Comparison of ENCODE assay signal across 10 cellular contexts in genomic region chr10:88194041-88194887, GRCh38.
DNase-seq lines count a peak whose midpoint lies in the region; ATAC-seq and TF ChIP-seq lines count a peak whose summit lies in the region.
"Had no signal": no experiment of that assay in that cellular context is flagged by ENCODE, and none has a peak within 500 bp of the region (broad histone marks: within the 10 kb centered on the region; RNA-seq: fewer than 3 reads in every experiment).

No MANE protein-coding gene starts in this region.

- intact Hi-C loops in MCF 10A (cut with micrococcal nuclease): no loop called here
- intact Hi-C loops in breast epithelium (cut with DNase I; ENCODE audit: low total_unique reads): no loop called here

- H3K36me3 Mint-ChIP-seq in MCF 10A (ENCODE audit: insufficient read depth, unreplicated experiment): no peaks in the 10 kb centered on the region
- H3K36me3 Mint-ChIP-seq in activated CD8-positive, alpha-beta T cell treated with anti-CD3 and anti-CD28 coated beads, Interleukin-2, amount 10 ng/mL, durations not matched to agents 7 days and 5 days (ENCODE audit: low read depth): no peaks in the 10 kb centered on the region

- no peak overlapping the region for H3K4me3 ChIP-seq in breast epithelium
- H3K4me3 ChIP-seq: SK-N-MC had no signal

- H3K4me1 ChIP-seq in breast epithelium: no peaks in the 10 kb centered on the region

- ATAC-seq in activated CD8-positive, alpha-beta T cell treated with anti-CD3 and anti-CD28 coated beads, Interleukin-2, amount 10 ng/mL, durations not matched to agents 7 days and 5 days: peak; percentile 97
- peak; percentile 85 for ATAC-seq in stimulated activated naive CD8-positive, alpha-beta T cell treated with anti-CD3 and anti-CD28 coated beads, Interleukin-15, Interleukin-2, amounts not matched to agents 100 U/mL and 50 U/mL, for 24 hours
- no peak for ATAC-seq in HG03108 (IDR thresholded peaks at IDR 0.05; ENCODE audit: unreplicated experiment)

- POLR2A ChIA-PET in MCF 10A (lab: Yijun Ruan, JAX): interaction anchor here (0.6 to 1.4 kb wide), 2 partner anchors 14 to 1075 kb away, joined by 3 read pairs; no protein-coding TSS in a partner anchor
- POLR2A ChIA-PET in activated CD8-positive, alpha-beta T cell treated with anti-CD3 and anti-CD28 coated beads, Interleukin-2, amount 10 ng/mL, durations not matched to agents 7 days and 5 days (lab: Charles Lee): no interaction called here

- no peaks in the 10 kb centered on the region for H3K9me3 ChIP-seq in breast epithelium

- TF ChIP-seq POLR2A in breast epithelium (IDR thresholded peaks at IDR 0.05): no peak

- no TSS peak for BruUV-seq in MCF 10A (replicated peaks; lab: Mats Ljungman, UMichigan)

- H3K27me3 ChIP-seq in breast epithelium: no peaks in the 10 kb centered on the region

- DNase-seq in MCF 10A (ENCODE audit: unreplicated experiment) (peak; percentile 10), breast epithelium (ENCODE audit: low spot score in 2 of 2) (no peak), fibroblast of gingiva (ENCODE audit: low read depth) (peak; percentile 39), cerebellum (ENCODE audit: low spot score) (no peak), GF-D8 (lab: John Stamatoyannopoulos, UW) (no peak)
- peak; percentile 75 for DNase-seq in activated CD8-positive, alpha-beta T cell treated with anti-CD3 and anti-CD28 coated beads, Interleukin-2, amount 10 ng/mL, durations not matched to agents 7 days and 5 days
- no peak for DNase-seq in stimulated activated naive CD8-positive, alpha-beta T cell treated with anti-CD3 and anti-CD28 coated beads, Interleukin-15, Interleukin-2, amounts not matched to agents 100 U/mL and 50 U/mL, for 24 hours
- DNase-seq: left cardiac atrium had no signal

- no peak for TF ChIP-seq CTCF in MCF 10A (IDR thresholded peaks at IDR 0.05; ENCODE audit: unreplicated experiment)
- no peak for TF ChIP-seq CTCF in breast epithelium (IDR thresholded peaks at IDR 0.05)

- CTCF ChIA-PET in MCF 10A (lab: Yijun Ruan, JAX): interaction anchor here (0.9 to 1.1 kb wide), 2 partner anchors 10 to 14 kb away, joined by 3 to 4 read pairs; no protein-coding TSS in a partner anchor
- CTCF ChIA-PET in activated CD8-positive, alpha-beta T cell treated with anti-CD3 and anti-CD28 coated beads, Interleukin-2, amount 10 ng/mL, durations not matched to agents 7 days and 5 days (lab: Charles Lee): interaction anchor here (0.8 to 1.2 kb wide), 4 partner anchors 190 to 361 kb away, joined by 3 read pairs; no protein-coding TSS in a partner anchor

- no peaks in the 10 kb centered on the region for H3K27me3 Mint-ChIP-seq in MCF 10A (ENCODE audit: insufficient read depth, unreplicated experiment)
- H3K27me3 Mint-ChIP-seq in activated CD8-positive, alpha-beta T cell treated with anti-CD3 and anti-CD28 coated beads, Interleukin-2, amount 10 ng/mL, durations not matched to agents 7 days and 5 days (ENCODE audit: low read depth): no peaks in the 10 kb centered on the region

- no peak overlapping the region for H3K27ac Mint-ChIP-seq in MCF 10A (ENCODE audit: low read depth, unreplicated experiment)
- peak overlapping the region; percentile 85 for H3K27ac Mint-ChIP-seq in activated CD8-positive, alpha-beta T cell treated with anti-CD3 and anti-CD28 coated beads, Interleukin-2, amount 10 ng/mL, durations not matched to agents 7 days and 5 days

- no peaks in the 10 kb centered on the region for H3K36me3 ChIP-seq in breast epithelium

- no peak overlapping the region for H3K27ac ChIP-seq in breast epithelium
- H3K27ac ChIP-seq: SK-N-MC had no signal

- no peaks in the 10 kb centered on the region for H3K4me1 Mint-ChIP-seq in MCF 10A (ENCODE audit: insufficient read depth, unreplicated experiment)
- H3K4me1 Mint-ChIP-seq in activated CD8-positive, alpha-beta T cell treated with anti-CD3 and anti-CD28 coated beads, Interleukin-2, amount 10 ng/mL, durations not matched to agents 7 days and 5 days (ENCODE audit: low read depth): peaks cover 19% of the 10 kb centered on the region

- H3K4me3 Mint-ChIP-seq in MCF 10A (ENCODE audit: unreplicated experiment): no peak overlapping the region
- H3K4me3 Mint-ChIP-seq in activated CD8-positive, alpha-beta T cell treated with anti-CD3 and anti-CD28 coated beads, Interleukin-2, amount 10 ng/mL, durations not matched to agents 7 days and 5 days: peak overlapping the region; percentile 43

- no peaks in the 10 kb centered on the region for H3K9me3 Mint-ChIP-seq in MCF 10A (ENCODE audit: unreplicated experiment)
- peaks cover 5% of the 10 kb centered on the region for H3K9me3 Mint-ChIP-seq in activated CD8-positive, alpha-beta T cell treated with anti-CD3 and anti-CD28 coated beads, Interleukin-2, amount 10 ng/mL, durations not matched to agents 7 days and 5 days (ENCODE audit: insufficient read depth)

Comparison
In these comparisons a context has a peak if more than half of its experiments do, and no peak if none do; other contexts are left out.
1. DNase-seq: peak in MCF 10A (single experiment), activated CD8-positive, alpha-beta T cell treated with anti-CD3 and anti-CD28 coated beads, Interleukin-2, amount 10 ng/mL, durations not matched to agents 7 days and 5 days (single experiment) and fibroblast of gingiva (single experiment); none in breast epithelium (0 of 2), stimulated activated naive CD8-positive, alpha-beta T cell treated with anti-CD3 and anti-CD28 coated beads, Interleukin-15, Interleukin-2, amounts not matched to agents 100 U/mL and 50 U/mL, for 24 hours (single experiment), cerebellum (single experiment) and GF-D8 (single experiment).